ENCODE assay signal across 8 cellular contexts in the genomic region with DNA sequence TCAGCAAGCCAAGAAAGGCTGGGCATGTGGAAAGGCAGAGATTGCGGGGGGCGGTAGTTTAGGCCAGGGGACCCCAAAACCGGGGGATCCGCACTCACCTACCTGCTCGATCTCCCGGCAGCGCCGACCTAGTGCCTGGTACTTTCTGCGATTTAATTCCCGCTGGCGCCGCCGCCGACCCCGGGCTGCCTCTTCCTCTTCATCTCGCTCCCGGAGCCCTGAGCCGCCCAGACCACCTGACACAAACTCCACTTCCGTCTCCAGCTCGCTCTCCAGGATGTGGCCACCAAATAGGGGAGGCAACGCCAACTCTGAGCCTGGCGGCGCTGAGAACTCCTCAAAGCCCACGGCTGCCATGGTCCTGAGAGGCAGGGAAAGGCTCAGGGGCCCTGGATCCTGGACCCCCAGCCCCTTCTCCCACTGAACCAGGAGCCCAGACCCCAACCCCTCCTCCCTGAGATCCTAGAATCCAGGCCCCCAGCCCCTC. TPM values are rescaled to one million over a fixed set of nuclear protein-coding genes. Genes with fewer than 3 reads are reported as not detected.
DNase-seq lines count a peak whose midpoint lies in the region; ATAC-seq, FAIRE-seq and TF ChIP-seq lines count a peak whose summit lies in the region.

No MANE protein-coding gene starts in this region.

- H3K4me2 ChIP-seq in hepatocyte = peak overlapping the region; percentile 87

- peaks cover 20% of the 10 kb centered on the region for H3K36me3 ChIP-seq in SJSA1
- peaks cover 22 to 23% of the 10 kb centered on the region in 2 donors for H3K36me3 ChIP-seq in ascending aorta
- no peaks in the 10 kb centered on the region for H3K36me3 ChIP-seq in hepatocyte (replicated peaks; ENCODE audit: insufficient read depth, low read depth)

- TF ChIP-seq CTCF in AG04449 (IDR thresholded peaks at IDR 0.05; ENCODE audit: insufficient read depth, low read length, missing control alignments) = no peak
- TF ChIP-seq CTCF in ascending aorta (IDR thresholded peaks at IDR 0.05) = no peak
- TF ChIP-seq CTCF in hepatocyte (IDR thresholded peaks at IDR 0.05; ENCODE audit: poor library complexity) = no peak

- H3K27me3 ChIP-seq in SJSA1 (replicated peaks) = no peaks in the 10 kb centered on the region
- no peaks in the 10 kb centered on the region for H3K27me3 ChIP-seq in ascending aorta
- H3K27me3 ChIP-seq in hepatocyte = no peaks in the 10 kb centered on the region

- CTCF ChIA-PET in AG04449 (lab: Yijun Ruan, JAX) = interaction anchor here (0.9 kb wide), 1 partner anchor 322 kb away, joined by 3 read pairs; no protein-coding TSS in a partner anchor

- WGBS in hepatocyte (ENCODE audit: low lambda C conversion rate, missing lambda C conversion rate) = 50% methylated on average over 20 of the region's 24 CpGs

- H3K9me3 ChIP-seq in SJSA1 (replicated peaks) = no peaks in the 10 kb centered on the region
- no peaks in the 10 kb centered on the region for H3K9me3 ChIP-seq in ascending aorta
- H3K9me3 ChIP-seq in hepatocyte (ENCODE audit: low read depth) = no peaks in the 10 kb centered on the region

- peaks cover 33% of the 10 kb centered on the region for H3K79me2 ChIP-seq in hepatocyte

- no peak for DNase-seq in AG04449 (ENCODE audit: low read depth, low spot score)
- DNase-seq in GM19239 (ENCODE audit: insufficient read length, low spot score) = peak; percentile 52
- DNase-seq in SJSA1 (ENCODE audit: low read depth in 1 of 2, low spot score in 2 of 2) = no peak
- peak in 1 of 2 donors; percentile 73 for DNase-seq in ascending aorta (ENCODE audit: low spot score in 2 of 2)
- peak; percentile 45 for DNase-seq in hepatocyte (ENCODE audit: low spot score)
- peak; percentile 73 for DNase-seq in sciatic nerve (ENCODE audit: low spot score)
- DNase-seq in mesenteric fat pad (ENCODE audit: low spot score) = no peak

- POLR2A ChIA-PET in AG04449 (lab: Yijun Ruan, JAX) = interaction anchor here (0.6 to 2.5 kb wide), 5 partner anchors 11 to 248 kb away, joined by 3 to 21 read pairs (median 3); a partner anchor contains a TSS

- intact Hi-C loops in ascending aorta (cut with DNase I) = no loop called here
- intact Hi-C loops in sciatic nerve (cut with DNase I) = no loop called here

- FAIRE-seq in GM19239 (lab: Jason Lieb, UNC) = peak; percentile 78

- peak; percentile 15 for ATAC-seq in sciatic nerve
- ATAC-seq in GM21619 (IDR thresholded peaks at IDR 0.05; ENCODE audit: unreplicated experiment) = no peak

- H3K27ac ChIP-seq in SJSA1 (no peak overlapping the region), ascending aorta (peak overlapping the region; percentile 91 to 94), hepatocyte (no peak overlapping the region)

- H3K4me1 ChIP-seq in SJSA1 (replicated peaks) = peaks cover 9% of the 10 kb centered on the region
- peaks cover 12 to 24% of the 10 kb centered on the region in 2 donors for H3K4me1 ChIP-seq in ascending aorta
- no peaks in the 10 kb centered on the region for H3K4me1 ChIP-seq in hepatocyte (ENCODE audit: insufficient read depth)

- H4K20me1 ChIP-seq in hepatocyte (ENCODE audit: insufficient read depth, poor library complexity, severe bottlenecking) = no peaks in the 10 kb centered on the region

- H3K9me2 ChIP-seq in hepatocyte (replicated peaks; ENCODE audit: insufficient read depth) = no peaks in the 10 kb centered on the region

- no peak overlapping the region for H2AFZ ChIP-seq in hepatocyte

- H3K4me3 ChIP-seq in AG04449 (ENCODE audit: low read depth, low read length) (peak overlapping the region; percentile 83), SJSA1 (peak overlapping the region; percentile 54), ascending aorta (peak overlapping the region; percentile 95 to 96), hepatocyte (peak overlapping the region; percentile 78)

RNA-seq across cellular contexts. Expression of a gene that starts 1.1 kb away (rescaled TPM):
- total RNA-seq in SJSA1 (2014; rRNA removed; shearing (Covaris generic)) = 31.7 and 48.5 TPM in 2 replicates
- total RNA-seq in ascending aorta = 10.6 TPM
- 12.8 and 14.7 TPM in 2 replicates for total RNA-seq in hepatocyte
- polyA plus RNA-seq in hepatocyte = 25.2 and 25.9 TPM in 2 replicates
- 16.0 TPM for total RNA-seq in sciatic nerve
- 16.7 TPM for total RNA-seq in mesenteric fat pad

RNA-seq across cellular contexts. Expression of a gene that starts 1.2 kb away (rescaled TPM):
- total RNA-seq in SJSA1 (2014; rRNA removed; shearing (Covaris generic)) = 70.6 and 79.9 TPM in 2 replicates
- 84.1 TPM for total RNA-seq in ascending aorta
- total RNA-seq in hepatocyte = 44.5 and 59.7 TPM in 2 replicates
- 77.6 and 82.3 TPM in 2 replicates for polyA plus RNA-seq in hepatocyte
- 47.2 TPM for total RNA-seq in sciatic nerve
- 45.5 TPM for total RNA-seq in mesenteric fat pad

RNA-seq across cellular contexts. Expression of a gene that starts 11.7 kb away (rescaled TPM):
- 24.2 and 51.7 TPM in 2 replicates for total RNA-seq in SJSA1 (2014; rRNA removed; shearing (Covaris generic))
- total RNA-seq in ascending aorta = 12.5 TPM
- total RNA-seq in hepatocyte = 10.5 and 13.9 TPM in 2 replicates
- 247 and 285 TPM in 2 replicates for polyA plus RNA-seq in hepatocyte
- total RNA-seq in sciatic nerve = 80.5 TPM
- total RNA-seq in mesenteric fat pad = 113 TPM

RNA-seq across cellular contexts. Expression of a gene that starts 13.8 kb away (rescaled TPM):
- total RNA-seq in SJSA1 (2014; rRNA removed; shearing (Covaris generic)) = not detected in 2 replicates
- 13.6 TPM for total RNA-seq in ascending aorta
- 0.48 TPM in 1 of 2 replicates, not detected in the other for total RNA-seq in hepatocyte
- polyA plus RNA-seq in hepatocyte = 0.16 and 0.43 TPM in 2 replicates
- total RNA-seq in sciatic nerve = 4.0 TPM
- total RNA-seq in mesenteric fat pad = 6.6 TPM

RNA-seq across cellular contexts. Expression of a gene that starts 23.2 kb away (rescaled TPM):
- 13.9 and 14.2 TPM in 2 replicates for total RNA-seq in SJSA1 (2014; rRNA removed; shearing (Covaris generic))
- total RNA-seq in ascending aorta (69.1 TPM), hepatocyte (11.6 and 12.0 TPM in 2 replicates), sciatic nerve (38.1 TPM), mesenteric fat pad (31.5 TPM)
- 49.3 and 50.1 TPM in 2 replicates for polyA plus RNA-seq in hepatocyte

Comparison
In these comparisons a context has a peak if more than half of its experiments do, and no peak if none do; other contexts are left out.
1. DNase-seq: peak in GM19239 (single experiment), hepatocyte (single experiment) and sciatic nerve (single experiment); none in AG04449 (single experiment), SJSA1 (0 of 2) and mesenteric fat pad (single experiment).
2. H3K27ac ChIP-seq: peak in ascending aorta (2 of 2); none in SJSA1 (single experiment) and hepatocyte (single experiment).
3. Peak in every context shown above with its lines, with median percentiles within 50 percentile points of each other: H3K4me3 ChIP-seq.